23 cellular contexts compared by ENCODE assay signal in the genomic region with DNA sequence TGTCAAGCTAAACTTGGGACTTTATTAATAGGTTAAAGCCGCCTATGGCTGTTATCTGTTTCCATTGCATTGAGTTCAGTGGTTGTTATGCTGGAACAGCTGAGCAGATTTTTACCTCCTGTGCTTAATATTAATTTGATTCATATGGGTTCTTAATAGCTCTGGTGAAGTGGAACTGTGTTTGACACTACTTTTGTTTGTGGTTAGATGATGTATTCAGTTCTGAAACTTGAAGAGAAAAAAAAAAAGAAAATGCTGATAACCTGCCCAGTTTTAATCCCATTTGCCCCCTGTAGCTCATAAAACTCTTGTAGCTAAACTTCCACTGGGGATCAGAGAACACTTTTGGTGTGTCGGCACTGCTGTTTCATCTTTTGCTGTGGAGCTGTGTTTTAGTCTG.
DNase-seq lines count a peak whose midpoint lies in the region; ATAC-seq, FAIRE-seq and TF ChIP-seq lines count a peak whose summit lies in the region.
"Had no signal": no experiment of that assay in that cellular context is flagged by ENCODE, and none has a peak within 500 bp of the region (broad histone marks: within the 10 kb centered on the region; RNA-seq: fewer than 3 reads in every experiment).

No MANE protein-coding gene starts in this region.

- TF ChIP-seq EP300 in GM12878 (IDR thresholded peaks at IDR 0.05; ENCODE audit: borderline replicate concordance in 1 of 2, control insufficient read depth in 1 of 2, low read depth in 2 of 2, low read length in 2 of 2): no peak; a peak in 1 of 4 replicates

- TF ChIP-seq CTCF in GM12878 (IDR thresholded peaks at IDR 0.05 in 2 of 3, conservative IDR thresholded peaks at IDR 0.05 in 1 of 3; ENCODE audit: control insufficient read depth in 2 of 3, extremely low read depth in 1 of 3, insufficient read depth in 1 of 3, low read depth in 3 of 3, low read length in 3 of 3): no peak

- H3K9ac ChIP-seq in GM12878 (ENCODE audit: control insufficient read depth, insufficient read depth, low read length): no peak overlapping the region
- H3K9ac ChIP-seq: KMS-11 had no signal

- ATAC-seq in activated naive CD8-positive, alpha-beta T cell treated with anti-CD3 and anti-CD28 coated beads, Interleukin-2, amount 50 U/mL, for 24 hours: peak; percentile 29
- ATAC-seq in HG03175 (IDR thresholded peaks at IDR 0.05; ENCODE audit: unreplicated experiment): peak; percentile 45
- ATAC-seq in GM12878: peak; percentile 90
- ATAC-seq: Right ventricle myocardium inferior had no signal

- no peak overlapping the region for H2AFZ ChIP-seq in GM12878 (ENCODE audit: control insufficient read depth, low read depth, low read length)

- intact Hi-C loops in GM12878 (cut with micrococcal nuclease; ENCODE audit: unreplicated experiment): no loop called here

- POLR2A ChIA-PET in GM12878 (lab: Charles Lee): interaction anchor here (0.5 to 0.8 kb wide), 5 partner anchors 39 to 334 kb away, joined by 3 to 4 read pairs (median 3); no protein-coding TSS in a partner anchor

- BruUV-seq in GM12878 (replicated peaks; lab: Mats Ljungman, UMichigan): no TSS peak

- H3K27me3 Mint-ChIP-seq in activated naive CD8-positive, alpha-beta T cell treated with anti-CD3 and anti-CD28 coated beads, Interleukin-2, amount 50 U/mL, for 24 hours: no peaks in the 10 kb centered on the region
- peaks cover 4% of the 10 kb centered on the region for H3K27me3 Mint-ChIP-seq in activated naive CD8-positive, alpha-beta T cell treated with anti-CD3 and anti-CD28 coated beads for 36 hours

- in situ Hi-C loops in GM12878 (cut with MboI) (no loop called here), HAP-1 (cut with MboI; ENCODE audit: low sequenced_read_pairs) (no loop called here)

- H4K20me1 ChIP-seq in GM12878 (ENCODE audit: control insufficient read depth, insufficient read depth): no peaks in the 10 kb centered on the region

- peaks cover 0 to 2% of the 10 kb centered on the region in 2 experiments; a peak in 1 of 4 replicates for H3K36me3 ChIP-seq in GM12878 (ENCODE audit: control insufficient read depth in 2 of 2, insufficient read depth in 2 of 2, low read length in 1 of 2)
- no peaks in the 10 kb centered on the region for H3K36me3 ChIP-seq in HAP-1 (replicated peaks)
- H3K36me3 ChIP-seq: SJSA1 had no signal

- H3K9me3 ChIP-seq in GM12878 (replicated peaks; ENCODE audit: control insufficient read depth, insufficient read depth, low read length) (peaks cover 2% of the 10 kb centered on the region; the same call in 1 of the 3 replicates), HAP-1 (no peaks in the 10 kb centered on the region)
- H3K9me3 ChIP-seq: SJSA1 had no signal

- H3K4me1 Mint-ChIP-seq in activated naive CD8-positive, alpha-beta T cell treated with anti-CD3 and anti-CD28 coated beads, Interleukin-2, amount 50 U/mL, for 24 hours: peaks cover 32% of the 10 kb centered on the region
- H3K4me1 Mint-ChIP-seq in activated naive CD8-positive, alpha-beta T cell treated with anti-CD3 and anti-CD28 coated beads for 36 hours: peaks cover 28% of the 10 kb centered on the region

- CTCF ChIA-PET in GM12878 (lab: Yijun Ruan, JAX): interaction anchor here (0.6 to 1.1 kb wide), 7 partner anchors 17 to 97 kb away, joined by 3 to 4 read pairs (median 3); no protein-coding TSS in a partner anchor

- H3K27me3 ChIP-seq in GM12878 (replicated peaks in 1 of 2; ENCODE audit: control insufficient read depth in 2 of 2, insufficient read depth in 2 of 2, low read length in 1 of 2) (no peaks in the 10 kb centered on the region; a peak in 1 of 4 replicates), HAP-1 (ENCODE audit: low read depth) (no peaks in the 10 kb centered on the region)
- H3K27me3 ChIP-seq: SJSA1 had no signal

- no peak for TF ChIP-seq POLR2A in GM12878 (IDR thresholded peaks at IDR 0.05; ENCODE audit: low read depth, low read length)

- H3K27ac ChIP-seq in GM12878 (ENCODE audit: control insufficient read depth, insufficient read depth): no peak overlapping the region
- H3K27ac ChIP-seq: C4-2B, KMS-11, SJSA1 had no signal

- FAIRE-seq in GM12878 (lab: Jason Lieb, UNC): no peak
- FAIRE-seq: G401.6, H1 had no signal

- no peak overlapping the region for H3K27ac Mint-ChIP-seq in activated naive CD8-positive, alpha-beta T cell treated with anti-CD3 and anti-CD28 coated beads, Interleukin-2, amount 50 U/mL, for 24 hours
- no peak overlapping the region for H3K27ac Mint-ChIP-seq in activated naive CD8-positive, alpha-beta T cell treated with anti-CD3 and anti-CD28 coated beads for 36 hours

- H3K4me3 Mint-ChIP-seq in activated naive CD8-positive, alpha-beta T cell treated with anti-CD3 and anti-CD28 coated beads, Interleukin-2, amount 50 U/mL, for 24 hours: no peak overlapping the region
- no peak overlapping the region for H3K4me3 Mint-ChIP-seq in activated naive CD8-positive, alpha-beta T cell treated with anti-CD3 and anti-CD28 coated beads for 36 hours
- H3K4me3 Mint-ChIP-seq: CD8-positive, alpha-beta memory T cell had no signal

- peaks cover 6% of the 10 kb centered on the region for H3K9me3 Mint-ChIP-seq in activated naive CD8-positive, alpha-beta T cell treated with anti-CD3 and anti-CD28 coated beads, Interleukin-2, amount 50 U/mL, for 24 hours
- peaks cover 9% of the 10 kb centered on the region for H3K9me3 Mint-ChIP-seq in activated naive CD8-positive, alpha-beta T cell treated with anti-CD3 and anti-CD28 coated beads for 36 hours

- SMC1A ChIA-PET in GM12878 (lab: Charles Lee; ENCODE audit: uncharacterized antibody, unreplicated experiment): interaction anchor here (0.8 to 2.0 kb wide), 11 partner anchors 8 to 168 kb away, joined by 3 to 6 read pairs (median 4); no protein-coding TSS in a partner anchor

- H3K4me3 ChIP-seq in GM12878: no peak overlapping the region
- H3K4me3 ChIP-seq in HAP-1: no peak overlapping the region
- H3K4me3 ChIP-seq: SJSA1 had no signal

- RAD21 ChIA-PET in GM12878 (lab: Charles Lee; ENCODE audit: unreplicated experiment): interaction anchor here (0.8 to 1.6 kb wide), 7 partner anchors 31 to 184 kb away, joined by 3 to 9 read pairs (median 3); no protein-coding TSS in a partner anchor

- DNase-seq in activated naive CD8-positive, alpha-beta T cell treated with anti-CD3 and anti-CD28 coated beads, Interleukin-2, amount 50 U/mL, for 24 hours: no peak
- DNase-seq in activated naive CD8-positive, alpha-beta T cell treated with anti-CD3 and anti-CD28 coated beads for 36 hours: no peak
- DNase-seq in GM12878 (ENCODE audit: low read depth, low spot score) (no peak), HAP-1 (ENCODE audit: low spot score in 2 of 2) (no peak), KG1 (lab: John Stamatoyannopoulos, UW) (no peak), cerebellar nuclear complex (lab: John Stamatoyannopoulos, UW) (no peak)
- DNase-seq: AML-193; Calu3; CD8-positive, alpha-beta memory T cell; DMS153; MV-4-11; NCI-H1105 treated with DMSO at 0.1 percent for 48 hours; NCI-H2081; NCI-H2171 treated with DMSO at 0.1 percent for 48 hours; NCI-H524 treated with DMSO at 0.1 percent for 48 hours; NCI-H82 had no signal

- H3K79me2 ChIP-seq in GM12878 (ENCODE audit: control insufficient read depth, insufficient read depth, low read length): no peaks in the 10 kb centered on the region

- peaks cover 2% of the 10 kb centered on the region for H3K36me3 Mint-ChIP-seq in activated naive CD8-positive, alpha-beta T cell treated with anti-CD3 and anti-CD28 coated beads, Interleukin-2, amount 50 U/mL, for 24 hours (ENCODE audit: low read depth)
- H3K36me3 Mint-ChIP-seq in activated naive CD8-positive, alpha-beta T cell treated with anti-CD3 and anti-CD28 coated beads for 36 hours: peaks cover 6% of the 10 kb centered on the region

- TF ChIP-seq RAD21 in GM12878 (IDR thresholded peaks at IDR 0.05; ENCODE audit: insufficient read depth, low read depth, low read length): no peak

- WGBS in GM12878 (ENCODE audit: insufficient coverage, insufficient replicate concordance, low lambda C conversion rate, missing lambda C conversion rate): 45% methylated on average over 2 of the region's 2 CpGs

- H3K4me2 ChIP-seq in GM12878 (ENCODE audit: control insufficient read depth, insufficient read depth): no peak overlapping the region
- H3K4me2 ChIP-seq: KMS-11 had no signal

- H3K4me1 ChIP-seq in GM12878 (ENCODE audit: control insufficient read depth, insufficient read depth, low read length) (no peaks in the 10 kb centered on the region), HAP-1 (peaks cover 11% of the 10 kb centered on the region; the same call in 1 of the 2 replicates)

TF ChIP-seq in GM12878, 131 proteins besides CTCF, POLR2A, EP300 and RAD21 (continues in another document):
- TF ChIP-seq SREBF1 (IDR thresholded peaks at IDR 0.05; ENCODE audit: low read length) (no peak), STAT1 (conservative IDR thresholded peaks at IDR 0.05) (no peak), SUPT20H (IDR thresholded peaks at IDR 0.05; ENCODE audit: borderline replicate concordance, control insufficient read depth, low read depth, low read length) (no peak)
- TF ChIP-seq, protein P1, sequence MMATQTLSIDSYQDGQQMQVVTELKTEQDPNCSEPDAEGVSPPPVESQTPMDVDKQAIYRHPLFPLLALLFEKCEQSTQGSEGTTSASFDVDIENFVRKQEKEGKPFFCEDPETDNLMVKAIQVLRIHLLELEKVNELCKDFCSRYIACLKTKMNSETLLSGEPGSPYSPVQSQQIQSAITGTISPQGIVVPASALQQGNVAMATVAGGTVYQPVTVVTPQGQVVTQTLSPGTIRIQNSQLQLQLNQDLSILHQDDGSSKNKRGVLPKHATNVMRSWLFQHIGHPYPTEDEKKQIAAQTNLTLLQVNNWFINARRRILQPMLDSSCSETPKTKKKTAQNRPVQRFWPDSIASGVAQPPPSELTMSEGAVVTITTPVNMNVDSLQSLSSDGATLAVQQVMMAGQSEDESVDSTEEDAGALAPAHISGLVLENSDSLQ (IDR thresholded peaks at IDR 0.05): no peak
- TF ChIP-seq, protein P2, sequence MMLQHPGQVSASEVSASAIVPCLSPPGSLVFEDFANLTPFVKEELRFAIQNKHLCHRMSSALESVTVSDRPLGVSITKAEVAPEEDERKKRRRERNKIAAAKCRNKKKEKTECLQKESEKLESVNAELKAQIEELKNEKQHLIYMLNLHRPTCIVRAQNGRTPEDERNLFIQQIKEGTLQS (IDR thresholded peaks at IDR 0.05; ENCODE audit: borderline replicate concordance, extremely low read depth, low read depth, low read length): no peak
- TF ChIP-seq, protein P3, sequence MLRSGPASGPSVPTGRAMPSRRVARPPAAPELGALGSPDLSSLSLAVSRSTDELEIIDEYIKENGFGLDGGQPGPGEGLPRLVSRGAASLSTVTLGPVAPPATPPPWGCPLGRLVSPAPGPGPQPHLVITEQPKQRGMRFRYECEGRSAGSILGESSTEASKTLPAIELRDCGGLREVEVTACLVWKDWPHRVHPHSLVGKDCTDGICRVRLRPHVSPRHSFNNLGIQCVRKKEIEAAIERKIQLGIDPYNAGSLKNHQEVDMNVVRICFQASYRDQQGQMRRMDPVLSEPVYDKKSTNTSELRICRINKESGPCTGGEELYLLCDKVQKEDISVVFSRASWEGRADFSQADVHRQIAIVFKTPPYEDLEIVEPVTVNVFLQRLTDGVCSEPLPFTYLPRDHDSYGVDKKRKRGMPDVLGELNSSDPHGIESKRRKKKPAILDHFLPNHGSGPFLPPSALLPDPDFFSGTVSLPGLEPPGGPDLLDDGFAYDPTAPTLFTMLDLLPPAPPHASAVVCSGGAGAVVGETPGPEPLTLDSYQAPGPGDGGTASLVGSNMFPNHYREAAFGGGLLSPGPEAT (IDR thresholded peaks at IDR 0.05; ENCODE audit: low read depth): 0 out of 2 replicates have a peak, but pooled peaks have one; percentile 23

Comparison
In these comparisons a context has a peak if more than half of its experiments do, and no peak if none do; other contexts are left out.
1. ATAC-seq: peak in every context shown above with its lines; median percentile 90 in GM12878; 45 in HG03175; 29 in activated naive CD8-positive, alpha-beta T cell treated with anti-CD3 and anti-CD28 coated beads, Interleukin-2, amount 50 U/mL, for 24 hours.